1 cellular context compared by ENCODE assay signal in genomic region chr3:43621406-43621973, GRCh38.
TF ChIP-seq lines count a peak whose summit lies in the region.

No MANE protein-coding gene starts in this region.

TF ChIP-seq in HepG2, 621 proteins besides CTCF, POLR2A, EP300 and RAD21 (continued from another document and continues in another):
- TF ChIP-seq POGK (CRISPR knock-in tag; conservative IDR thresholded peaks at IDR 0.05) (0 out of 2 replicates have a peak, but pooled peaks have one; percentile 14), ZNF343 (CRISPR knock-in tag; IDR thresholded peaks at IDR 0.05) (0 out of 2 replicates have a peak, but pooled peaks have one; percentile 11), JUNB (CRISPR knock-in tag; IDR thresholded peaks at IDR 0.05; ENCODE audit: borderline replicate concordance) (no peak), ZNF687 (CRISPR knock-in tag; IDR thresholded peaks at IDR 0.05) (peak; percentile 72), ZBTB43 (CRISPR knock-in tag; conservative IDR thresholded peaks at IDR 0.05) (no peak), DBP (CRISPR knock-in tag; IDR thresholded peaks at IDR 0.05; ENCODE audit: not compliant biosample characterization) (no peak), IKZF5 (CRISPR knock-in tag; IDR thresholded peaks at IDR 0.05) (0 out of 2 replicates have a peak, but pooled peaks have one; percentile 38), RNF2 (conservative IDR thresholded peaks at IDR 0.05; ENCODE audit: low read depth) (no peak), CCDC6 (CRISPR knock-in tag; IDR thresholded peaks at IDR 0.05) (no peak), ZNF484 (CRISPR knock-in tag; IDR thresholded peaks at IDR 0.05; ENCODE audit: borderline replicate concordance, low read depth) (no peak), ZNF879 (CRISPR knock-in tag; IDR thresholded peaks at IDR 0.05) (no peak), ZNF446 (CRISPR knock-in tag; IDR thresholded peaks at IDR 0.05) (no peak), ZBTB40 (IDR thresholded peaks at IDR 0.05) (no peak), ZBTB40 (CRISPR knock-in tag; IDR thresholded peaks at IDR 0.05) (no peak), E2F1 (CRISPR knock-in tag; IDR thresholded peaks at IDR 0.05) (no peak), REL (CRISPR knock-in tag; conservative IDR thresholded peaks at IDR 0.05) (no peak), KDM2A (CRISPR knock-in tag; IDR thresholded peaks at IDR 0.05; ENCODE audit: borderline replicate concordance, low read depth) (peak; percentile 45; the same call in 1 of the 2 replicates), CBFB (CRISPR knock-in tag; IDR thresholded peaks at IDR 0.05) (0 out of 2 replicates have a peak, but pooled peaks have one; percentile 9), MTA1 (CRISPR knock-in tag; IDR thresholded peaks at IDR 0.05; ENCODE audit: borderline replicate concordance) (no peak; the same call in 1 of the 2 replicates), ZNF20 (CRISPR knock-in tag; IDR thresholded peaks at IDR 0.05) (no peak), ZNF24 (IDR thresholded peaks at IDR 0.05) (no peak), SMYD3 (CRISPR knock-in tag; IDR thresholded peaks at IDR 0.05) (no peak), ZNF234 (CRISPR knock-in tag; conservative IDR thresholded peaks at IDR 0.05) (0 out of 2 replicates have a peak, but pooled peaks have one; percentile 50), PCBP1 (IDR thresholded peaks at IDR 0.05; ENCODE audit: borderline replicate concordance, low read depth, low read length) (no peak), HMGXB4 (CRISPR knock-in tag; IDR thresholded peaks at IDR 0.05; ENCODE audit: borderline replicate concordance in 1 of 2, low read depth in 1 of 2) (peak in 1 of 2 experiments; percentile 48; a peak in 2 of 4 replicates), NRL (CRISPR knock-in tag; IDR thresholded peaks at IDR 0.05; ENCODE audit: borderline replicate concordance) (peak; percentile 64; the same call in 1 of the 2 replicates), CREB1 (IDR thresholded peaks at IDR 0.05) (no peak), CREB1 (CRISPR knock-in tag; IDR thresholded peaks at IDR 0.05) (no peak), TBX2 (CRISPR knock-in tag; IDR thresholded peaks at IDR 0.05; ENCODE audit: borderline replicate concordance) (peak; percentile 60; the same call in 1 of the 2 replicates), RCOR2 (CRISPR knock-in tag; IDR thresholded peaks at IDR 0.05) (no peak), JUND (CRISPR knock-in tag; IDR thresholded peaks at IDR 0.05) (no peak), CREBL2 (CRISPR knock-in tag; IDR thresholded peaks at IDR 0.05; ENCODE audit: borderline replicate concordance) (no peak), ZNF274 (CRISPR knock-in tag; IDR thresholded peaks at IDR 0.05) (no peak), ZNF275 (CRISPR knock-in tag; IDR thresholded peaks at IDR 0.05; ENCODE audit: borderline replicate concordance) (no peak)
